8 cellular contexts compared by ENCODE assay signal in the genomic region with DNA sequence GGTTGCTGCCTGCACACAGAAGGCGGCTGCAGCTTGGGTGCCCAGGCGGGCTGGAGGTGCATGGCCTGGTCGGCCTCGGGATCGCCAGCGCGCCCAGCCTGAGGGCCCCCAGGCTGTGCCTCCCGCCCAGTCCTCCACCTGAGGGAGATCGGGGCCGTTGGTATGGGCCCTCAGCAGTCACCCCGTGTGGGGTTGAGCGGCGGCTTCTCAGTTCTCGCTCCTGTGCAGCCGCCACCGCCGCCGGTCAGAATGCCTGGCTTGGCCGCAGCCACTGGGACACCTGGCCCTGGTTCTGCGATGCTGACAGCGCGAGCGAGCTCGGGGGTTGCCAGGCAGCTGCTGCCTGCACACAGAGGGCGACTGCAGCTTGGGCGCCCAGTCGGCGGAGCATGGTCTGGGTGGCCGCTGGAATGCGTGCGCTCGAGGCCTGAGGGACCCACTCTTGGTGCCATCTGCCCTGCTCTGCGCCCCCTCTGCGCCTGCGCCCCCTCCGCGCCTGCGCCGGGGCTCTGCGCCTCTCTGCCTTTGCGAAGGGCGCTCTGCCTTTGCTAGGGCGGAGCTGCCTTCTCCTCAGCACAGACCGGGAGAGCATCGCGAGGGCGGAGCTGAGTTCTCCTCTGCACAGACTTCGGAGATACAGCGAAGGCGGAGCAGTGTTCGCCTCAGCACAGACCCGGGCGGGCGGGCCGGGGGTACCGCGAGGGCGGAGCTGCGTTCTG.
DNase-seq lines count a peak whose midpoint lies in the region; ATAC-seq, FAIRE-seq and TF ChIP-seq lines count a peak whose summit lies in the region.
"Not testable (repeated sequence)": the region's sequence is repeated elsewhere in the genome, so short reads cannot be mapped to it uniquely, and the experiment has no call there.

No MANE protein-coding gene starts in this region.

- not testable (repeated sequence) for H3K14ac ChIP-seq in trophoblast cell (ENCODE audit: low read length)

- H4K20me1 ChIP-seq in K562 (replicated peaks; ENCODE audit: control insufficient read depth, insufficient read depth, low read length) = not testable (repeated sequence)

- peak overlapping the region; percentile 11 for H4K8ac ChIP-seq in trophoblast cell (ENCODE audit: low read depth, low read length)

- not testable (repeated sequence) for BruUV-seq in K562 (replicated peaks; lab: Mats Ljungman, UMichigan)

- H3K79me1 ChIP-seq in trophoblast cell (ENCODE audit: low read length) = not testable (repeated sequence)

- not testable (repeated sequence) for TF ChIP-seq EP300 in K562 (IDR thresholded peaks at IDR 0.05; ENCODE audit: low read length)

- H2AK5ac ChIP-seq in trophoblast cell (ENCODE audit: low read length) = not testable (repeated sequence)

- not testable (repeated sequence) for H3K9ac ChIP-seq in K562 (ENCODE audit: insufficient read depth in 1 of 2, low read depth in 2 of 2, low read length in 2 of 2); trophoblast cell (ENCODE audit: low read length)

- not testable (repeated sequence) for TF ChIP-seq CTCF in K562 (IDR thresholded peaks at IDR 0.05 in 2 of 3, conservative IDR thresholded peaks at IDR 0.05 in 1 of 3; ENCODE audit: insufficient read depth in 2 of 3, low read depth in 1 of 3, low read length in 3 of 3)

- POLR2A ChIA-PET in K562 (lab: Yijun Ruan, JAX) = not testable (repeated sequence)

- H2BK120ac ChIP-seq in trophoblast cell (ENCODE audit: insufficient read depth, low read length, poor library complexity) = not testable (repeated sequence)

- H2BK5ac ChIP-seq in trophoblast cell (ENCODE audit: low read depth, low read length, poor library complexity) = not testable (repeated sequence)

- intact Hi-C loops in K562 (cut with micrococcal nuclease); left ventricle myocardium superior (cut with micrococcal nuclease): not testable (repeated sequence)

- TF ChIP-seq POLR2A in K562 (conservative IDR thresholded peaks at IDR 0.05) = not testable (repeated sequence)

- not testable (repeated sequence) for H4K91ac ChIP-seq in trophoblast cell (ENCODE audit: low read depth, low read length)

- TF ChIP-seq RAD21 in K562 (CRISPR knock-in tag; conservative IDR thresholded peaks at IDR 0.05 in 1 of 2, IDR thresholded peaks at IDR 0.05 in 1 of 2) = not testable (repeated sequence)

- H2AFZ ChIP-seq in K562 (ENCODE audit: low read depth, low read length) = not testable (repeated sequence)
- H2AFZ ChIP-seq in trophoblast cell (ENCODE audit: insufficient read depth, low read length, poor library complexity) = peak overlapping the region; percentile 8

- not testable (repeated sequence) for H3K9me1 ChIP-seq in K562 (ENCODE audit: control insufficient read depth, insufficient read depth, low read length)

- H3K79me2 ChIP-seq in K562 (ENCODE audit: control insufficient read depth, insufficient read depth, low read length); trophoblast cell (ENCODE audit: control insufficient read depth, insufficient read depth, low read length, poor library complexity): not testable (repeated sequence)

- not testable (repeated sequence) for H3K36me3 ChIP-seq in K562 (ENCODE audit: control insufficient read depth, insufficient read depth, low read length); trophoblast cell (ENCODE audit: control insufficient read depth in 1 of 2, insufficient read depth in 2 of 2, low read length in 2 of 2)

- CTCF ChIA-PET in K562 (lab: Yijun Ruan, JAX; ENCODE audit: low intra/inter-chr PET ratio) = not testable (repeated sequence)

- H3K4me1 ChIP-seq in K562 (replicated peaks in 1 of 2; ENCODE audit: control insufficient read depth in 2 of 2, insufficient read depth in 2 of 2, low read length in 2 of 2); trophoblast cell (ENCODE audit: control insufficient read depth in 1 of 2, insufficient read depth in 2 of 2, low read length in 2 of 2): not testable (repeated sequence)

- WGBS in K562 (ENCODE audit: insufficient coverage, low coverage, missing lambda C conversion rate) = 8% methylated on average over 26 of the region's 59 CpGs
- no CpG with 5 or more reads among the region's 59 CpGs for WGBS in trophoblast cell (ENCODE audit: extremely low coverage, insufficient coverage, insufficient read length)

- not testable (repeated sequence) for H3K27me3 ChIP-seq in K562 (ENCODE audit: control insufficient read depth in 2 of 2, insufficient read depth in 2 of 2, low read length in 2 of 2); trophoblast cell (ENCODE audit: insufficient read depth, low read length)

- H3K4me3 ChIP-seq in K562 = not testable (repeated sequence)
- peak overlapping the region; percentile 61 for H3K4me3 ChIP-seq in trophoblast cell (ENCODE audit: low read depth, low read length)

- H3K4me2 ChIP-seq in K562 (ENCODE audit: insufficient read depth, low read length) = not testable (repeated sequence)
- peak overlapping the region; percentile 69 for H3K4me2 ChIP-seq in trophoblast cell (ENCODE audit: low read length)

- H3K27ac ChIP-seq in K562 (ENCODE audit: extremely low read depth, low read depth, low read length); trophoblast cell (ENCODE audit: low read depth, low read length): not testable (repeated sequence)

- peak; percentile 7 for DNase-seq in GM03348 (ENCODE audit: low spot score)
- peak; percentile 1 to 27 (median 4) for DNase-seq in K562 (ENCODE audit: extremely low read depth in 1 of 4, low spot score in 3 of 4)
- peak; percentile 76 for DNase-seq in left ventricle myocardium superior
- peak; percentile 7 to 52 for DNase-seq in trophoblast cell
- DNase-seq in stimulated activated naive CD8-positive, alpha-beta T cell treated with anti-CD3 and anti-CD28 coated beads, Interleukin-15, Interleukin-2, amounts not matched to agents 100 U/mL and 50 U/mL, for 24 hours = peak; percentile 80

- not testable (repeated sequence) for H3K18ac ChIP-seq in trophoblast cell (ENCODE audit: low read length)

- not testable (repeated sequence) for H3K4ac ChIP-seq in trophoblast cell (ENCODE audit: low read depth, low read length)

- in situ Hi-C loops in K562 (cut with MboI) = not testable (repeated sequence)

- ATAC-seq in GM21717 (IDR thresholded peaks at IDR 0.05; ENCODE audit: unreplicated experiment) (peak; percentile 100), HG03565 (IDR thresholded peaks at IDR 0.05; ENCODE audit: unreplicated experiment) (peak; percentile 100), K562 (peak; percentile 90), left ventricle myocardium superior (peak; percentile 100)
- peak; percentile 100 for ATAC-seq in activated CD4-positive, CD25-positive, alpha-beta regulatory T cell treated with anti-CD3 and anti-CD28 coated beads, Interleukin-2, amount 50 U/mL, for 24 hours
- ATAC-seq in stimulated activated naive CD8-positive, alpha-beta T cell treated with anti-CD3 and anti-CD28 coated beads, Interleukin-15, Interleukin-2, amounts not matched to agents 100 U/mL and 50 U/mL, for 24 hours = peak; percentile 100

- H3K23ac ChIP-seq in trophoblast cell (ENCODE audit: low read length) = not testable (repeated sequence)

- H4K12ac ChIP-seq in trophoblast cell (ENCODE audit: low read depth, low read length) = not testable (repeated sequence)

- FAIRE-seq in K562 (lab: Jason Lieb, UNC) = not testable (repeated sequence)

- not testable (repeated sequence) for H2BK12ac ChIP-seq in trophoblast cell (ENCODE audit: low read length)

- not testable (repeated sequence) for H3K9me3 ChIP-seq in K562 (replicated peaks; ENCODE audit: control insufficient read depth, insufficient read depth, low read depth, low read length); trophoblast cell (ENCODE audit: insufficient read depth, low read depth, low read length)

TF ChIP-seq in K562, 482 proteins besides CTCF, POLR2A, EP300 and RAD21:
- TF ChIP-seq NRF1 (conservative IDR thresholded peaks at IDR 0.05 in 1 of 2, IDR thresholded peaks at IDR 0.05 in 1 of 2) = peak; percentile 79 to 84

Comparison
In these comparisons a context has a peak if more than half of its experiments do, and no peak if none do; other contexts are left out.
1. DNase-seq: peak in every context shown above with its lines; median percentile 80 in stimulated activated naive CD8-positive, alpha-beta T cell treated with anti-CD3 and anti-CD28 coated beads, Interleukin-15, Interleukin-2, amounts not matched to agents 100 U/mL and 50 U/mL, for 24 hours; 76 in left ventricle myocardium superior; 30 in trophoblast cell; 7 in GM03348; 4 in K562.